ENCODE assay signal across 27 cellular contexts in genomic region chr19:15564534-15565168, GRCh38. TPM values are rescaled to one million over a fixed set of nuclear protein-coding genes. Genes with fewer than 3 reads are reported as not detected.
"Had no signal": no experiment of that assay in that cellular context is flagged by ENCODE, and none has a peak within 500 bp of the region (broad histone marks: within the 10 kb centered on the region; RNA-seq: fewer than 3 reads in every experiment).

No MANE protein-coding gene starts in this region.

- FAIRE-seq: islet of Langerhans had no signal

- H3K27me3 ChIP-seq: ovary, right atrium auricular region, right lobe of liver, uterus had no signal

- H3K4me1 ChIP-seq: right atrium auricular region, uterus had no signal

- H3K27ac ChIP-seq: left ventricle myocardium inferior, ovary, right atrium auricular region, right lobe of liver, suprapubic skin, thoracic aorta, tibial artery, uterus had no signal

- H3K9me3 ChIP-seq: left ventricle myocardium inferior, ovary, right atrium auricular region, right lobe of liver, suprapubic skin, thoracic aorta, tibial artery, uterus had no signal

- H3K4me3 ChIP-seq: left ventricle myocardium inferior, lung, ovary, right atrium auricular region, right lobe of liver, suprapubic skin, thoracic aorta, tibial artery, uterus had no signal

- H3K36me3 ChIP-seq: left ventricle myocardium inferior, ovary, right atrium auricular region, right lobe of liver, suprapubic skin, thoracic aorta, tibial artery, uterus had no signal

- DNase-seq: hypothalamus; immature natural killer cell; left ventricle myocardium inferior; mesendoderm; naive B cell; natural killer cell; nephron progenitor cell; ovary; stimulated activated CD4-positive, alpha-beta T cell treated with anti-CD3 and anti-CD28 coated beads, Interleukin-4, amount 100 ng/mL, for 24 hours; stimulated activated naive CD4-positive, alpha-beta T cell; tibial artery; trophoblast cell; uterus had no signal

RNA-seq across cellular contexts. Expression of gene CYP4F8, which starts 50.4 kb away (rescaled TPM):
- total RNA-seq: kidney epithelial cell, left ventricle myocardium inferior, lung, mesothelial cell of epicardium, natural killer cell, omental fat pad, progenitor cell of endocrine pancreas, pulmonary artery endothelial cell, renal cortical epithelial cell, right atrium auricular region, right lobe of liver, skeletal muscle tissue, subcutaneous adipose tissue, thoracic aorta had no signal
- polyA plus RNA-seq: immature natural killer cell, lung, ovary had no signal

RNA-seq across cellular contexts. Expression of gene CYP4F22, which starts 56.3 kb away (rescaled TPM):
- total RNA-seq: kidney epithelial cell, left ventricle myocardium inferior, mesothelial cell of epicardium, progenitor cell of endocrine pancreas, pulmonary artery endothelial cell, renal cortical epithelial cell, right atrium auricular region, skeletal muscle tissue, thoracic aorta, uterus had no signal
